Comparison of ENCODE assay signal across 10 cellular contexts in genomic region chr4:122783301-122784215, GRCh38. TPM values are rescaled to one million over a fixed set of nuclear protein-coding genes. Genes with fewer than 3 reads are reported as not detected.
DNase-seq lines count a peak whose midpoint lies in the region; ATAC-seq and TF ChIP-seq lines count a peak whose summit lies in the region.
"Had no signal": no experiment of that assay in that cellular context is flagged by ENCODE, and none has a peak within 500 bp of the region (broad histone marks: within the 10 kb centered on the region; RNA-seq: fewer than 3 reads in every experiment).

No MANE protein-coding gene starts in this region.

- peaks cover 4% of the 10 kb centered on the region for H3K4me1 Mint-ChIP-seq in T-helper 17 cell

- H3K9me2 ChIP-seq in PC-9 (ENCODE audit: insufficient read depth): no peaks in the 10 kb centered on the region; the same call in 1 of the 2 replicates

- H3K79me2 ChIP-seq in PC-9 (ENCODE audit: low read depth): no peaks in the 10 kb centered on the region

- no peak overlapping the region for H3K4me3 Mint-ChIP-seq in T-helper 17 cell

- TF ChIP-seq CTCF in PC-9 (conservative IDR thresholded peaks at IDR 0.05) (no peak), mucosa of descending colon (IDR thresholded peaks at IDR 0.05) (no peak)

- CTCF ChIA-PET in PC-9 (lab: Charles Lee): interaction anchor here (0.6 to 0.8 kb wide), 2 partner anchors 25 to 1079 kb away, joined by 6 to 10 read pairs; no protein-coding TSS in a partner anchor

- DNase-seq in AG20443 (ENCODE audit: low spot score): peak; percentile 94
- peak; percentile 85 to 96 for DNase-seq in PC-9
- DNase-seq in mucosa of descending colon: no peak
- no peak for DNase-seq in NCI-H2227 (lab: John Stamatoyannopoulos, UW; ENCODE audit: unreplicated experiment)
- no peak for DNase-seq in NCI-H1436 (lab: John Stamatoyannopoulos, UW)
- DNase-seq in T-helper 17 cell: no peak
- DNase-seq: effector memory CD4-positive, alpha-beta T cell; stomach had no signal

- H3K9me3 ChIP-seq in PC-9 (ENCODE audit: insufficient read depth, low read depth) (peaks cover 24% of the 10 kb centered on the region), mucosa of descending colon (no peaks in the 10 kb centered on the region), T-helper 17 cell (ENCODE audit: control insufficient read depth, low read length, poor library complexity, severe bottlenecking) (no peaks in the 10 kb centered on the region)
- H3K9me3 ChIP-seq: stomach had no signal

- H3K4me1 ChIP-seq in PC-9 (replicated peaks; ENCODE audit: insufficient read depth) (peaks cover 47% of the 10 kb centered on the region), mucosa of descending colon (ENCODE audit: low read depth) (peaks cover 9% of the 10 kb centered on the region)

- peak overlapping the region; percentile 55 for H3K4me2 ChIP-seq in PC-9

- intact Hi-C loops in PC-9 (cut with micrococcal nuclease; ENCODE audit: unreplicated experiment): loop anchor here (1.0 kb wide), 1 partner anchor 15 kb away; no protein-coding TSS in a partner anchor
- intact Hi-C loops in mucosa of descending colon (cut with DNase I, micrococcal nuclease): no loop called here

- H3K4me3 ChIP-seq in PC-9 (no peak overlapping the region), mucosa of descending colon (no peak overlapping the region)
- H3K4me3 ChIP-seq: stomach had no signal

- H3K36me3 Mint-ChIP-seq in T-helper 17 cell (ENCODE audit: low read depth): no peaks in the 10 kb centered on the region

- TSS peak; percentile 31 for BruUV-seq in PC-9 (replicated peaks; lab: Mats Ljungman, UMichigan)

- ATAC-seq in esophagus mucosa (peak; percentile 74), mucosa of descending colon (peak; percentile 64), HG03432 (IDR thresholded peaks at IDR 0.05; ENCODE audit: unreplicated experiment) (no peak), T-helper 17 cell (no peak)

- peak overlapping the region; percentile 4; the same call in 1 of the 2 replicates for H2AFZ ChIP-seq in PC-9

- no peak overlapping the region for H3K27ac Mint-ChIP-seq in T-helper 17 cell

- no peaks in the 10 kb centered on the region for H3K36me3 ChIP-seq in PC-9 (ENCODE audit: low read depth)
- no peaks in the 10 kb centered on the region for H3K36me3 ChIP-seq in mucosa of descending colon (ENCODE audit: low read depth)
- H3K36me3 ChIP-seq: stomach had no signal

- peaks cover 19% of the 10 kb centered on the region for H3F3A ChIP-seq in PC-9 (ENCODE audit: insufficient read depth, low read depth)

- POLR2A ChIA-PET in PC-9 (lab: Charles Lee; ENCODE audit: unreplicated experiment): interaction anchor here (0.6 to 0.7 kb wide), 6 partner anchors 39 to 804 kb away, joined by 3 to 9 read pairs (median 4); no protein-coding TSS in a partner anchor

- H4K20me1 ChIP-seq in PC-9 (ENCODE audit: insufficient read depth): no peaks in the 10 kb centered on the region

- no peaks in the 10 kb centered on the region for H3K27me3 ChIP-seq in PC-9 (ENCODE audit: insufficient read depth, low read depth)
- H3K27me3 ChIP-seq: stomach had no signal

- peaks cover 22% of the 10 kb centered on the region for H3K27me3 Mint-ChIP-seq in T-helper 17 cell

- peak overlapping the region; percentile 56 for H3K27ac ChIP-seq in PC-9

RNA-seq across cellular contexts. Expression of gene FGF2, which starts 43.1 kb away (rescaled TPM):
- total RNA-seq in PC-9 (2021) (1.4 and 2.1 TPM in 2 replicates), esophagus mucosa (0.68 TPM), mucosa of descending colon (10 to 100 TPM in 1 of 3 donors, 1 to 10 TPM in 2; 1.3 to 45.0 (median 2.4) TPM), T-helper 17 cell (under 1 TPM in 1 of 2 donors, not detected in 1; 0.31 TPM)

RNA-seq across cellular contexts. Expression of gene BBS12, which starts 51.1 kb away (rescaled TPM):
- total RNA-seq in PC-9 (2021) (2.9 and 4.9 TPM in 2 replicates), esophagus mucosa (1.00 TPM), mucosa of descending colon (1 to 10 TPM; 3.3 to 5.4 (median 3.9) TPM), T-helper 17 cell (1 to 10 TPM; 1.4 to 1.6 TPM)

Comparison
In these comparisons a context has a peak if more than half of its experiments do, and no peak if none do; other contexts are left out.
1. DNase-seq: peak in AG20443 (single experiment) and PC-9 (2 of 2); none in mucosa of descending colon (0 of 3), NCI-H2227 (single experiment), NCI-H1436 (single experiment) and T-helper 17 cell (0 of 3).
2. ATAC-seq: peak in esophagus mucosa (single experiment) and mucosa of descending colon (single experiment); none in HG03432 (single experiment) and T-helper 17 cell (single experiment).